Comparison of ENCODE assay signal across 8 cellular contexts in the genomic region with DNA sequence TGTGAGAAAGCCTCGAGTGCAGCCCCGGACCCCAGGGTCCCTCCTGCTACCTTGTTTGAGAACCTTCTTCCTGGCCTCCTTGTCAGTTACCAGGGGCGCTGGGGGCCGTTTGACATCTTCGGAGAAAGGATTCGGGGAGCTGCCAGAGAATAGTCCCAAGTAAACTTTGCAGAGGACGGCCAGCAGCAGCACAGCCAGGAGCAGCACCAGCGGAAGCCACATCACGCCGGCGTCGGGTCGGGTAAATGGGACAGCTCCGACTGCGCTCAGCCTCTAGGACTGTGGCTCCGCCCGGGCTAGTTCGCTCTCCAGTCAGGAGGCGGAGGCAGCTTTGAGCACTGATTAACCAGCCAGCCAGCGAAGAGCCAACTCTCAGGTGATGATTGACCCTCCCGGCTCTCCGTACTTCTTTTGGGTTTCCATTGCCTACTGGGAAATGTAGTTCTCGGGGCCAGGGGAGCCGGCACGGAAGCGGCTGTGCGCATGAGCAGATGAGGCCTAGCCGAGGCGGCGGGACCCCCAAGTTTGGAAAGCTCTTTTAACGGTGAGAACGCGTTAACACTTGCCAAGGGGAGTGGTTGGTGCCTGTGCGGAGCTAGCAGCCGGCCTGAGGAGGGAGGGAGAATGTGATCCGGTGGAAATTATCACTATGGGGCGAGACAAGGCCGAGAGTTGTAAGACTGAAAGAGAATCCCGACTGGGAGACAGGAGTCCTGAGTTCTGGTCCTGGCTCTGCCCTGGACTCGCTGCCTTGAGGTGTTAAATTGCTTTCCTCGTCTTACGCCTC. TPM values are rescaled to one million over a fixed set of nuclear protein-coding genes. Genes with fewer than 3 reads are reported as not detected.
DNase-seq lines count a peak whose midpoint lies in the region; ATAC-seq lines count a peak whose summit lies in the region.

TSS of gene ELMOD3 (plus strand) at position 484 of the 787 bp plus-strand sequence. CDS start 2,430 bp downstream, outside the sequence.
TSS of gene RETSAT (minus strand) at position 243 of the 787 bp plus-strand sequence. CDS start at position 222, 21 bp downstream.

- no peaks in the 10 kb centered on the region for H3K9me3 Mint-ChIP-seq in activated CD4-positive, alpha-beta T cell treated with anti-CD3 and anti-CD28 coated beads, Interleukin-2, amount 10 ng/mL, durations not matched to agents 7 days and 5 days

- H3K27ac Mint-ChIP-seq in activated CD4-positive, alpha-beta T cell treated with anti-CD3 and anti-CD28 coated beads, Interleukin-2, amount 10 ng/mL, durations not matched to agents 7 days and 5 days = peak within 1 kb of the TSS; percentile 96

- ATAC-seq in GM19328 (IDR thresholded peaks at IDR 0.05; ENCODE audit: unreplicated experiment) = peak; percentile 98
- ATAC-seq in HG03520 (IDR thresholded peaks at IDR 0.05; ENCODE audit: unreplicated experiment) = peak; percentile 99
- peak; percentile 90 for ATAC-seq in left colon

- intact Hi-C loops in left colon (cut with DNase I, micrococcal nuclease) = no loop called here

- peaks cover 46% of the 10 kb centered on the region for H3K4me1 Mint-ChIP-seq in activated CD4-positive, alpha-beta T cell treated with anti-CD3 and anti-CD28 coated beads, Interleukin-2, amount 10 ng/mL, durations not matched to agents 7 days and 5 days

- H3K4me3 ChIP-seq in BLaER1 = peak within 1 kb of the TSS; percentile 85

- H3K9ac ChIP-seq in BLaER1 = peak within 1 kb of the TSS; percentile 94

- H3K27ac ChIP-seq in BLaER1 = peak within 1 kb of the TSS; percentile 87

- DNase-seq in NCI-H69 (lab: John Stamatoyannopoulos, UW) (peak; percentile 97), cortex of kidney (lab: John Stamatoyannopoulos, UW) (peak; percentile 26), left colon (peak; percentile 97 to 99)
- peak; percentile 100 for DNase-seq in activated CD4-positive, alpha-beta T cell treated with anti-CD3 and anti-CD28 coated beads, Interleukin-2, amount 10 ng/mL, durations not matched to agents 7 days and 5 days
- DNase-seq in stimulated activated CD4-positive, alpha-beta T cell treated with anti-CD3 and anti-CD28 coated beads, Interleukin-1b, Interleukin-23, amount 100 ng/mL, for 48 hours = peak; percentile 97

- H4K20me1 ChIP-seq in BLaER1 = no peaks in the 10 kb centered on the region

- peak within 1 kb of the TSS; percentile 90 for H3K4me2 ChIP-seq in BLaER1

- H3K4me1 ChIP-seq in BLaER1 = peaks cover 38% of the 10 kb centered on the region

- H3K9me3 ChIP-seq in BLaER1 = no peaks in the 10 kb centered on the region

- H3K27me3 Mint-ChIP-seq in activated CD4-positive, alpha-beta T cell treated with anti-CD3 and anti-CD28 coated beads, Interleukin-2, amount 10 ng/mL, durations not matched to agents 7 days and 5 days = no peaks in the 10 kb centered on the region

- CTCF ChIA-PET in activated CD4-positive, alpha-beta T cell treated with anti-CD3 and anti-CD28 coated beads, Interleukin-2, amount 10 ng/mL, durations not matched to agents 7 days and 5 days (lab: Charles Lee) = interaction anchor here (0.9 to 5.1 kb wide), 7 partner anchors 11 to 1114 kb away, joined by 3 to 27 read pairs (median 4); partner anchors contain the start of gene TGOLN2

- POLR2A ChIA-PET in activated CD4-positive, alpha-beta T cell treated with anti-CD3 and anti-CD28 coated beads, Interleukin-2, amount 10 ng/mL, durations not matched to agents 7 days and 5 days (lab: Charles Lee) = interaction anchor here (0.7 to 1.6 kb wide), 3 partner anchors 20 to 206 kb away, joined by 3 to 4 read pairs (median 3); no protein-coding TSS in a partner anchor

- peaks cover 60% of the 10 kb centered on the region for H3K36me3 ChIP-seq in BLaER1

- peaks cover 33% of the 10 kb centered on the region for H3K36me3 Mint-ChIP-seq in activated CD4-positive, alpha-beta T cell treated with anti-CD3 and anti-CD28 coated beads, Interleukin-2, amount 10 ng/mL, durations not matched to agents 7 days and 5 days (ENCODE audit: low read depth)

- peak within 1 kb of the TSS; percentile 96 for H3K4me3 Mint-ChIP-seq in activated CD4-positive, alpha-beta T cell treated with anti-CD3 and anti-CD28 coated beads, Interleukin-2, amount 10 ng/mL, durations not matched to agents 7 days and 5 days

- no peaks in the 10 kb centered on the region for H3K27me3 ChIP-seq in BLaER1

RNA-seq across cellular contexts. Expression of gene ELMOD3, which starts in this region (rescaled TPM):
- 10 to 100 TPM; 19.4 to 22.1 TPM for total RNA-seq in activated CD4-positive, alpha-beta T cell treated with anti-CD3 and anti-CD28 coated beads, Interleukin-2, amount 10 ng/mL, durations not matched to agents 7 days and 5 days
- 10 to 100 TPM; 18.3 to 19.6 TPM for total RNA-seq in left colon

RNA-seq across cellular contexts. Expression of gene RETSAT, which starts in this region (rescaled TPM):
- 10 to 100 TPM; 24.7 to 24.9 TPM for total RNA-seq in activated CD4-positive, alpha-beta T cell treated with anti-CD3 and anti-CD28 coated beads, Interleukin-2, amount 10 ng/mL, durations not matched to agents 7 days and 5 days
- total RNA-seq in left colon = 100 to 1,000 TPM; 245 to 291 TPM

Comparison
In these comparisons a context has a peak if more than half of its experiments do, and no peak if none do; other contexts are left out.
1. Peak in every context shown above with its lines: DNase-seq, ATAC-seq, H3K4me3 ChIP-seq and H3K27ac ChIP-seq.
2. RNA of gene RETSAT (total RNA-seq): 245 to 291 TPM in left colon; 24.7 to 24.9 TPM in activated CD4-positive, alpha-beta T cell treated with anti-CD3 and anti-CD28 coated beads, Interleukin-2, amount 10 ng/mL, durations not matched to agents 7 days and 5 days; every median in the first group is over 4 times any median in the second.
3. DNase-seq: peak in every context shown above with its lines; median percentile 100 in activated CD4-positive, alpha-beta T cell treated with anti-CD3 and anti-CD28 coated beads, Interleukin-2, amount 10 ng/mL, durations not matched to agents 7 days and 5 days; 98 in left colon; 97 in NCI-H69; 97 in stimulated activated CD4-positive, alpha-beta T cell treated with anti-CD3 and anti-CD28 coated beads, Interleukin-1b, Interleukin-23, amount 100 ng/mL, for 48 hours; 26 in cortex of kidney.